30 cellular contexts compared by ENCODE assay signal in the genomic region with DNA sequence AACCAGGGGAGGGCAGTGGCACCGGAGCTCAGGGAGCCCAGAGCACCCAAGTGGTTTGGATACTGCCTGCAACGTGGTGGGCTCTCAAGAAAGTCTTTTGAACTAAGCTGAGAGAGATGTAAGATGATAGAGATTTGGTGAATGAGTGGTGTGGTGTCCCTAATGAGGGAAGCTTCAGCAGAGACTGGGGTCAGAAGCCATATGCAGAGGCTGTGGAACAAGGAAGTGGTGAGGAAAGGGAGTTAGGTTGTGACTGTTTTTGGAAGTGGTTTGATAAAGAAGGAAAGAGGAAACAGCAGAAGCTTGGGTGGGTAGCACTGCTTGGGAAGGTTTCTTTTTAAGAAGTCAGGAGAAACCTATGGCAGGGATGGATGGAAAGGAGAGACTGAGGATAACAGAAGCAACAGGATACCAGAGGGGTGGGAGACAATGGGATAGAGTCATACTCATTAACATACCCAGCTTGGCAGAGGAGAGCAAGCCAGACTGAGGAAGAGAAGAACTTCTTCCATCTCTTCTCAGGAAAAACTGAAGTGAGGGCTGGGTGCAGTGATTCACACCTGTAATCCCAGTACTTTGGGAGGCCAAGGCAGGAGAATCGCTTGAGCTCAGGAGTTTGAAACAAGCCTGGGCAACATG. TPM values are rescaled to one million over a fixed set of nuclear protein-coding genes. Genes with fewer than 3 reads are reported as not detected.
A peak's percentile ranks its signal among the peaks of the same experiment; 100 is the strongest.
DNase-seq lines count a peak whose midpoint lies in the region; ATAC-seq and TF ChIP-seq lines count a peak whose summit lies in the region.
"Had no signal": no experiment of that assay in that cellular context is flagged by ENCODE, and none has a peak within 500 bp of the region (broad histone marks: within the 10 kb centered on the region; RNA-seq: fewer than 3 reads in every experiment).

No MANE protein-coding gene starts in this region.

- no peaks in the 10 kb centered on the region for H3K79me2 ChIP-seq in Loucy (ENCODE audit: insufficient read depth, low read length)

- no peak overlapping the region for H2AFZ ChIP-seq in Loucy (ENCODE audit: low read length)

- H3K9ac ChIP-seq in Loucy (ENCODE audit: low read depth, low read length, poor library complexity, severe bottlenecking) = peak overlapping the region; percentile 8
- H3K9ac ChIP-seq: SK-N-SH had no signal

- no peak overlapping the region for H3K4me3 ChIP-seq in Loucy (ENCODE audit: low read length, poor library complexity, severe bottlenecking)
- H3K4me3 ChIP-seq in esophagus squamous epithelium = no peak overlapping the region
- H3K4me3 ChIP-seq: K562, ovary, smooth muscle cell, uterus had no signal

- WGBS in esophagus squamous epithelium, 2 donors = 63 to 66% methylated on average over 3 of the region's 3 CpGs

- peaks cover 10% of the 10 kb centered on the region for H3K4me1 Mint-ChIP-seq in activated CD8-positive, alpha-beta T cell treated with anti-CD3 and anti-CD28 coated beads, Interleukin-2, amount 10 ng/mL, durations not matched to agents 7 days and 5 days (ENCODE audit: low read depth)
- no peaks in the 10 kb centered on the region for H3K4me1 Mint-ChIP-seq in activated CD8-positive, alpha-beta T cell treated with anti-CD3 and anti-CD28 coated beads for 36 hours (ENCODE audit: low read depth)
- H3K4me1 Mint-ChIP-seq: B cell had no signal

- H3K9me2 ChIP-seq in Loucy (replicated peaks; ENCODE audit: low read depth, low read length) = no peaks in the 10 kb centered on the region
- H3K9me2 ChIP-seq: SK-N-SH had no signal

- H3K27me3 ChIP-seq in Loucy (ENCODE audit: insufficient read depth, low read length, poor library complexity, severe bottlenecking) = no peaks in the 10 kb centered on the region
- H3K27me3 ChIP-seq in esophagus squamous epithelium = peaks cover 0 to 35% (median 0%) of the 10 kb centered on the region in 4 donors
- H3K27me3 ChIP-seq: ovary, uterus had no signal

- H3K4me2 ChIP-seq in Loucy (ENCODE audit: low read depth, low read length, poor library complexity, severe bottlenecking) = peak overlapping the region; percentile 19
- H3K4me2 ChIP-seq: SK-N-SH, smooth muscle cell had no signal

- H3F3A ChIP-seq in Loucy (ENCODE audit: low read depth) = no peaks in the 10 kb centered on the region

- CTCF ChIA-PET in activated CD8-positive, alpha-beta T cell treated with anti-CD3 and anti-CD28 coated beads, Interleukin-2, amount 10 ng/mL, durations not matched to agents 7 days and 5 days (lab: Charles Lee) = interaction anchor here (0.7 to 2.3 kb wide), 4 partner anchors 20 to 240 kb away, joined by 3 to 6 read pairs (median 4); no protein-coding TSS in a partner anchor
- CTCF ChIA-PET in activated CD8-positive, alpha-beta T cell treated with anti-CD3 and anti-CD28 coated beads for 36 hours (lab: Charles Lee) = interaction anchor here (0.6 kb wide), 2 partner anchors 13 to 537 kb away, joined by 3 read pairs; no protein-coding TSS in a partner anchor

- H3K4me3 Mint-ChIP-seq in activated CD8-positive, alpha-beta T cell treated with anti-CD3 and anti-CD28 coated beads, Interleukin-2, amount 10 ng/mL, durations not matched to agents 7 days and 5 days = no peak overlapping the region
- no peak overlapping the region for H3K4me3 Mint-ChIP-seq in activated CD8-positive, alpha-beta T cell treated with anti-CD3 and anti-CD28 coated beads for 36 hours
- H3K4me3 Mint-ChIP-seq: activated T-cell treated with anti-CD3 and anti-CD28 coated beads, Interleukin-2, amount 50 U/mL, for 24 hours; B cell; nephron progenitor cell had no signal

- intact Hi-C loops in activated CD8-positive, alpha-beta T cell treated with anti-CD3 and anti-CD28 coated beads for 36 hours (cut with micrococcal nuclease) = no loop called here
- intact Hi-C loops in esophagus squamous epithelium (cut with DNase I) = no loop called here

- peak overlapping the region; percentile 1 for H3K27ac Mint-ChIP-seq in activated CD8-positive, alpha-beta T cell treated with anti-CD3 and anti-CD28 coated beads, Interleukin-2, amount 10 ng/mL, durations not matched to agents 7 days and 5 days
- H3K27ac Mint-ChIP-seq in activated CD8-positive, alpha-beta T cell treated with anti-CD3 and anti-CD28 coated beads for 36 hours = no peak overlapping the region
- H3K27ac Mint-ChIP-seq: activated T-cell treated with anti-CD3 and anti-CD28 coated beads, Interleukin-2, amount 50 U/mL, for 24 hours; B cell had no signal

- peaks cover 47% of the 10 kb centered on the region; the same call in 1 of the 2 replicates for H3K36me3 ChIP-seq in Loucy (ENCODE audit: insufficient read depth, low read length)
- no peaks in the 10 kb centered on the region for H3K36me3 ChIP-seq in esophagus squamous epithelium
- H3K36me3 ChIP-seq: ovary, uterus had no signal

- no peak overlapping the region for H3K27ac ChIP-seq in esophagus squamous epithelium
- H3K27ac ChIP-seq: uterus had no signal

- no peak for TF ChIP-seq POLR2A in esophagus squamous epithelium (IDR thresholded peaks at IDR 0.05)

- H4K20me1 ChIP-seq in Loucy (ENCODE audit: insufficient read depth, low read length, poor library complexity, severe bottlenecking) = no peaks in the 10 kb centered on the region

- POLR2A ChIA-PET in activated CD8-positive, alpha-beta T cell treated with anti-CD3 and anti-CD28 coated beads, Interleukin-2, amount 10 ng/mL, durations not matched to agents 7 days and 5 days (lab: Charles Lee) = no interaction called here
- POLR2A ChIA-PET in activated CD8-positive, alpha-beta T cell treated with anti-CD3 and anti-CD28 coated beads for 36 hours (lab: Charles Lee) = interaction anchor here (0.8 to 1.2 kb wide), 2 partner anchors 13 to 21 kb away, joined by 3 to 5 read pairs; no protein-coding TSS in a partner anchor

- no peaks in the 10 kb centered on the region for H3K9me3 Mint-ChIP-seq in activated CD8-positive, alpha-beta T cell treated with anti-CD3 and anti-CD28 coated beads, Interleukin-2, amount 10 ng/mL, durations not matched to agents 7 days and 5 days (ENCODE audit: insufficient read depth)
- no peaks in the 10 kb centered on the region for H3K9me3 Mint-ChIP-seq in activated CD8-positive, alpha-beta T cell treated with anti-CD3 and anti-CD28 coated beads for 36 hours
- H3K9me3 Mint-ChIP-seq: activated T-cell treated with anti-CD3 and anti-CD28 coated beads, Interleukin-2, amount 50 U/mL, for 24 hours; nephron progenitor cell had no signal

- ATAC-seq in activated CD8-positive, alpha-beta T cell treated with anti-CD3 and anti-CD28 coated beads, Interleukin-2, amount 10 ng/mL, durations not matched to agents 7 days and 5 days = no peak
- ATAC-seq in activated CD8-positive, alpha-beta T cell treated with anti-CD3 and anti-CD28 coated beads for 36 hours = no peak
- ATAC-seq: activated CD4-positive, CD25-positive, alpha-beta regulatory T cell treated with anti-CD3 and anti-CD28 coated beads, Interleukin-2, amount 50 U/mL, for 24 hours; K562 had no signal

- peaks cover 2% of the 10 kb centered on the region for H3K36me3 Mint-ChIP-seq in activated CD8-positive, alpha-beta T cell treated with anti-CD3 and anti-CD28 coated beads, Interleukin-2, amount 10 ng/mL, durations not matched to agents 7 days and 5 days (ENCODE audit: low read depth)
- no peaks in the 10 kb centered on the region for H3K36me3 Mint-ChIP-seq in activated CD8-positive, alpha-beta T cell treated with anti-CD3 and anti-CD28 coated beads for 36 hours (ENCODE audit: low read depth)

- H3K9me3 ChIP-seq in Loucy (ENCODE audit: insufficient read depth, low read depth, low read length) (no peaks in the 10 kb centered on the region), esophagus squamous epithelium (no peaks in the 10 kb centered on the region)
- H3K9me3 ChIP-seq: ovary, SK-N-SH, uterus had no signal

- H3K4me1 ChIP-seq in Loucy (ENCODE audit: insufficient read depth, low read length, poor library complexity, severe bottlenecking) = peaks cover 12% of the 10 kb centered on the region
- H3K4me1 ChIP-seq in esophagus squamous epithelium = peaks cover 0 to 13% (median 0%) of the 10 kb centered on the region in 3 donors
- H3K4me1 ChIP-seq: uterus had no signal

- no peaks in the 10 kb centered on the region for H3K27me3 Mint-ChIP-seq in activated CD8-positive, alpha-beta T cell treated with anti-CD3 and anti-CD28 coated beads, Interleukin-2, amount 10 ng/mL, durations not matched to agents 7 days and 5 days (ENCODE audit: low read depth)
- H3K27me3 Mint-ChIP-seq in activated CD8-positive, alpha-beta T cell treated with anti-CD3 and anti-CD28 coated beads for 36 hours = no peaks in the 10 kb centered on the region
- H3K27me3 Mint-ChIP-seq: activated T-cell treated with anti-CD3 and anti-CD28 coated beads, Interleukin-2, amount 50 U/mL, for 24 hours; B cell had no signal

- no peak for DNase-seq in activated CD8-positive, alpha-beta T cell treated with anti-CD3 and anti-CD28 coated beads, Interleukin-2, amount 10 ng/mL, durations not matched to agents 7 days and 5 days
- no peak for DNase-seq in activated CD8-positive, alpha-beta T cell treated with anti-CD3 and anti-CD28 coated beads for 36 hours
- DNase-seq in UCSD-AML1 (lab: John Stamatoyannopoulos, UW; ENCODE audit: unreplicated experiment) (peak; percentile 21), medulla oblongata (ENCODE audit: extremely low spot score) (peak; percentile 21), esophagus squamous epithelium (lab: John Stamatoyannopoulos, UW) (no peak), dermis blood vessel endothelial cell (no peak)
- no peak for DNase-seq in activated CD8-positive, alpha-beta memory T cell treated with anti-CD3 and anti-CD28 coated beads for 24 hours
- DNase-seq: activated T-cell treated with anti-CD3 and anti-CD28 coated beads, Interleukin-2, amount 50 U/mL, for 24 hours; amygdala; COR-L47; cortex of kidney; DMS79; hypothalamus; NCI-H1092; NCI-H187; NCI-H2171 treated with DMSO at 0.1 percent for 48 hours; NCI-H524; nephron progenitor cell; ovary; retina; RPMI8226; SK-N-SH; stimulated activated CD4-positive, alpha-beta T cell treated with anti-CD3 and anti-CD28 coated beads, Interleukin-2, amount 100 ng/mL, for 24 hours; T-helper 9 cell; uterus had no signal

- TF ChIP-seq CTCF in activated CD8-positive, alpha-beta T cell treated with anti-CD3 and anti-CD28 coated beads for 36 hours (IDR thresholded peaks at IDR 0.05) = no peak
- no peak for TF ChIP-seq CTCF in Loucy (conservative IDR thresholded peaks at IDR 0.05; ENCODE audit: low read length)
- TF ChIP-seq CTCF in esophagus squamous epithelium (IDR thresholded peaks at IDR 0.05) = no peak

RNA-seq across cellular contexts. Expression of a gene that starts 24.1 kb away (rescaled TPM):
- 10 to 100 TPM; 11.4 to 12.6 TPM for total RNA-seq in activated CD8-positive, alpha-beta T cell treated with anti-CD3 and anti-CD28 coated beads, Interleukin-2, amount 10 ng/mL, durations not matched to agents 7 days and 5 days
- 1 to 10 TPM; 1.1 to 2.7 TPM for total RNA-seq in activated CD8-positive, alpha-beta T cell treated with anti-CD3 and anti-CD28 coated beads for 36 hours
- under 1 TPM; 0.04 to 0.22 (median 0.15) TPM for total RNA-seq in esophagus squamous epithelium
- 1.3 and 1.7 TPM in 2 replicates for total RNA-seq in dermis blood vessel endothelial cell

RNA-seq across cellular contexts. Expression of a gene that starts 57.5 kb away (rescaled TPM):
- 10 to 100 TPM; 40.4 to 43.1 TPM for total RNA-seq in activated CD8-positive, alpha-beta T cell treated with anti-CD3 and anti-CD28 coated beads, Interleukin-2, amount 10 ng/mL, durations not matched to agents 7 days and 5 days
- 10 to 100 TPM; 18.0 to 22.3 TPM for total RNA-seq in activated CD8-positive, alpha-beta T cell treated with anti-CD3 and anti-CD28 coated beads for 36 hours
- total RNA-seq in esophagus squamous epithelium = 10 to 100 TPM in 2 of 4 donors, 1 to 10 TPM in 2; 1.7 to 26.7 (median 10.2) TPM
- total RNA-seq in dermis blood vessel endothelial cell = 19.9 and 38.8 TPM in 2 replicates

Comparison
In these comparisons a context has a peak if more than half of its experiments do, and no peak if none do; other contexts are left out.
1. DNase-seq: peak in UCSD-AML1 (single experiment) and medulla oblongata (single experiment); none in activated CD8-positive, alpha-beta T cell treated with anti-CD3 and anti-CD28 coated beads, Interleukin-2, amount 10 ng/mL, durations not matched to agents 7 days and 5 days (single experiment), activated CD8-positive, alpha-beta T cell treated with anti-CD3 and anti-CD28 coated beads for 36 hours (single experiment), esophagus squamous epithelium (single experiment), dermis blood vessel endothelial cell (single experiment) and activated CD8-positive, alpha-beta memory T cell treated with anti-CD3 and anti-CD28 coated beads for 24 hours (single experiment).